8 cellular contexts compared by ENCODE assay signal in the genomic region with DNA sequence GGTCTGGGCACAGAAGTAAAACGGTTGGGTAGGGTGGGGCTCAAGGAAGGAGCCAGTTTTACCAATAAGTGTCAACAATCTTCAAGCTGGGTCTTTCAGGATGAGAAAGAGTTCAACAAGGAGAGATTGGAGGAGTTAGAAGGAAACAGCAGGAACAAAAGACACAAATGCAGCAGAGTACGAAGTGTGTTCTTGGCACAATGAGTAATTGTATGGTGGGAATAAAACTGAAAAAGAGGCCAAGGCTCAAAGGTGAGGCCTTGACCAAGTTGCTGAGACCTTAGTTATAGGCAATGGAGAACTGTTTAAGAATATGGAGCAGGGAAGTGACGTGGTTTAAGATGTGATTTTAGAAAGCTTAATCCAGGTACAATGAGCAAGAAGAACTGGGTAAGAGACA.
"Had no signal": no experiment of that assay in that cellular context is flagged by ENCODE, and none has a peak within 500 bp of the region (broad histone marks: within the 10 kb centered on the region; RNA-seq: fewer than 3 reads in every experiment).

No MANE protein-coding gene starts in this region.

- H3K4me1 Mint-ChIP-seq: GM23338, H9 had no signal

- DNase-seq: H9, HCEC 1CT, IMR-90, KBM-7 had no signal

- H3K27ac Mint-ChIP-seq: GM23338, H9 had no signal

- H2AFZ ChIP-seq: GM23338 had no signal

- H3K4me3 Mint-ChIP-seq: GM23338, H9 had no signal

- FAIRE-seq: H1, H54, HTR-8/SVneo had no signal

- ATAC-seq: GM23338 had no signal

- H3K4me2 ChIP-seq: GM23338 had no signal

- H3K4me3 ChIP-seq: GM23338 had no signal
